In the genomic region with DNA sequence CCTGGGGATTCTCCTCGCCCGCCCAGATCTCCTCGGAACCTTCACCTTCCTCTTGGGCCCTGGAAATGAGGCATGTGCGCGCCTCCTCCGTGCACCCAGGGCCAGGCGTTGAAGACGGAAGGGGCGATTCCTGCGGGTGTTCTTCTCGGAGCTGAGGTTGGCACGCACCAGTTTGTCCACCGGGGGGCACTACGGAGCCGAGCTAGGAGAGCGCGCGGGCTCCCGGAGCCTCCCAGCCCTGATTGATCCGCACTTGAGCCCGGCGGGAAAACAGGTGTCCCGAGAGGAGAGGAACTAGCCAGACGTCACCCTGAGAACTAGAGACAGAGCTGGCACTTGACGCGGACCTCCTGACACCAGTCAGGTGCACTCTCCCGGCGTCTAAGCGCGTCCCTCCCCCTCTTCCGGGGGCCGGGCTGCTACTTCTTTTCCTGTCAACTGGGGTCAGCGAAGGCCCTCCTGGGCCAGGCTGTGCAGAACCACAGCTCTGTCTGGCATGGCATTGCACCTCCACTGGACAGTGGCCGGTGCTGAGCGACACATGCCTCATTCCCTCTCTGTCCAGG, we compare ENCODE assay signal across 1 cellular context.
TF ChIP-seq lines count a peak whose summit lies in the region.

No MANE protein-coding gene starts in this region.

TF ChIP-seq in HepG2, 621 proteins besides CTCF, POLR2A, EP300 and RAD21 (continued from another document and continues in another):
- TF ChIP-seq CEBPB (IDR thresholded peaks at IDR 0.05; ENCODE audit: borderline replicate concordance, low read depth, low read length) (no peak), HDAC1 (CRISPR knock-in tag; IDR thresholded peaks at IDR 0.05) (no peak), KAT2B (IDR thresholded peaks at IDR 0.05; ENCODE audit: borderline replicate concordance, low read depth, low read length) (no peak), TSC22D2 (CRISPR knock-in tag; IDR thresholded peaks at IDR 0.05; ENCODE audit: borderline replicate concordance) (peak; percentile 42; the same call in 1 of the 2 replicates), EHMT2 (IDR thresholded peaks at IDR 0.05; ENCODE audit: borderline replicate concordance, low read depth, low read length) (no peak), RBAK (CRISPR knock-in tag; IDR thresholded peaks at IDR 0.05) (no peak), SRSF1 (optimal IDR thresholded peaks at IDR 0.05; ENCODE audit: low read depth, low read length) (peak; percentile 42), HOXA5 (CRISPR knock-in tag; IDR thresholded peaks at IDR 0.05) (0 out of 2 replicates have a peak, but pooled peaks have one; percentile 25), ZNF333 (CRISPR knock-in tag; IDR thresholded peaks at IDR 0.05; ENCODE audit: borderline replicate concordance) (no peak), ZNF496 (CRISPR knock-in tag; IDR thresholded peaks at IDR 0.05; ENCODE audit: insufficient replicate concordance) (no peak), ZNF7 (CRISPR knock-in tag; IDR thresholded peaks at IDR 0.05) (no peak), ZNF883 (CRISPR knock-in tag; IDR thresholded peaks at IDR 0.05; ENCODE audit: not compliant biosample characterization) (no peak), ELF4 (CRISPR knock-in tag; IDR thresholded peaks at IDR 0.05; ENCODE audit: borderline replicate concordance) (no peak), ZNF326 (CRISPR knock-in tag; IDR thresholded peaks at IDR 0.05; ENCODE audit: borderline replicate concordance) (no peak), KDM2A (CRISPR knock-in tag; IDR thresholded peaks at IDR 0.05; ENCODE audit: borderline replicate concordance, low read depth) (peak; percentile 79), HHEX (CRISPR knock-in tag; IDR thresholded peaks at IDR 0.05) (no peak), ZFP62 (CRISPR knock-in tag; IDR thresholded peaks at IDR 0.05) (no peak), POLR2G (IDR thresholded peaks at IDR 0.05; ENCODE audit: low read depth, low read length) (no peak), IRX3 (CRISPR knock-in tag; IDR thresholded peaks at IDR 0.05; ENCODE audit: borderline replicate concordance, low read depth) (no peak), TP53 (CRISPR knock-in tag; conservative IDR thresholded peaks at IDR 0.05) (no peak), ZNF564 (CRISPR knock-in tag; IDR thresholded peaks at IDR 0.05) (no peak), ZBTB42 (CRISPR knock-in tag; IDR thresholded peaks at IDR 0.05) (no peak), HNRNPH1 (optimal IDR thresholded peaks at IDR 0.05; ENCODE audit: low read depth, low read length) (no peak), HNRNPK (IDR thresholded peaks at IDR 0.05; ENCODE audit: low read depth, low read length, poor library complexity, severe bottlenecking) (no peak), EZH2 (conservative IDR thresholded peaks at IDR 0.05; ENCODE audit: low read depth, low read length) (no peak), NCOA5 (CRISPR knock-in tag; IDR thresholded peaks at IDR 0.05) (no peak), SP5 (CRISPR knock-in tag; IDR thresholded peaks at IDR 0.05; ENCODE audit: borderline replicate concordance, low read depth) (no peak)
- TF ChIP-seq, protein P1, sequence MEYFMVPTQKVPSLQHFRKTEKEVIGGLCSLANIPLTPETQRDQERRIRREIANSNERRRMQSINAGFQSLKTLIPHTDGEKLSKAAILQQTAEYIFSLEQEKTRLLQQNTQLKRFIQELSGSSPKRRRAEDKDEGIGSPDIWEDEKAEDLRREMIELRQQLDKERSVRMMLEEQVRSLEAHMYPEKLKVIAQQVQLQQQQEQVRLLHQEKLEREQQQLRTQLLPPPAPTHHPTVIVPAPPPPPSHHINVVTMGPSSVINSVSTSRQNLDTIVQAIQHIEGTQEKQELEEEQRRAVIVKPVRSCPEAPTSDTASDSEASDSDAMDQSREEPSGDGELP (IDR thresholded peaks at IDR 0.05; ENCODE audit: borderline replicate concordance, low read depth), result peak; percentile 37; the same call in 1 of the 2 replicates
- TF ChIP-seq, protein P2, sequence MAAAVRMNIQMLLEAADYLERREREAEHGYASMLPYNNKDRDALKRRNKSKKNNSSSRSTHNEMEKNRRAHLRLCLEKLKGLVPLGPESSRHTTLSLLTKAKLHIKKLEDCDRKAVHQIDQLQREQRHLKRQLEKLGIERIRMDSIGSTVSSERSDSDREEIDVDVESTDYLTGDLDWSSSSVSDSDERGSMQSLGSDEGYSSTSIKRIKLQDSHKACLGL (CRISPR knock-in tag; IDR thresholded peaks at IDR 0.05), result peak; percentile 47; the same call in 1 of the 2 replicates
- TF ChIP-seq, protein P3, sequence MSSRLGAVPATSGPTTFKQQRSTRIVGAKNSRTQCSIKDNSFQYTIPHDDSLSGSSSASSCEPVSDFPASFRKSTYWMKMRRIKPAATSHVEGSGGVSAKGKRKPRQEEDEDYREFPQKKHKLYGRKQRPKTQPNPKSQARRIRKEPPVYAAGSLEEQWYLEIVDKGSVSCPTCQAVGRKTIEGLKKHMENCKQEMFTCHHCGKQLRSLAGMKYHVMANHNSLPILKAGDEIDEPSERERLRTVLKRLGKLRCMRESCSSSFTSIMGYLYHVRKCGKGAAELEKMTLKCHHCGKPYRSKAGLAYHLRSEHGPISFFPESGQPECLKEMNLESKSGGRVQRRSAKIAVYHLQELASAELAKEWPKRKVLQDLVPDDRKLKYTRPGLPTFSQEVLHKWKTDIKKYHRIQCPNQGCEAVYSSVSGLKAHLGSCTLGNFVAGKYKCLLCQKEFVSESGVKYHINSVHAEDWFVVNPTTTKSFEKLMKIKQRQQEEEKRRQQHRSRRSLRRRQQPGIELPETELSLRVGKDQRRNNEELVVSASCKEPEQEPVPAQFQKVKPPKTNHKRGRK (CRISPR knock-in tag; IDR thresholded peaks at IDR 0.05), result no peak
- TF ChIP-seq, protein P4, sequence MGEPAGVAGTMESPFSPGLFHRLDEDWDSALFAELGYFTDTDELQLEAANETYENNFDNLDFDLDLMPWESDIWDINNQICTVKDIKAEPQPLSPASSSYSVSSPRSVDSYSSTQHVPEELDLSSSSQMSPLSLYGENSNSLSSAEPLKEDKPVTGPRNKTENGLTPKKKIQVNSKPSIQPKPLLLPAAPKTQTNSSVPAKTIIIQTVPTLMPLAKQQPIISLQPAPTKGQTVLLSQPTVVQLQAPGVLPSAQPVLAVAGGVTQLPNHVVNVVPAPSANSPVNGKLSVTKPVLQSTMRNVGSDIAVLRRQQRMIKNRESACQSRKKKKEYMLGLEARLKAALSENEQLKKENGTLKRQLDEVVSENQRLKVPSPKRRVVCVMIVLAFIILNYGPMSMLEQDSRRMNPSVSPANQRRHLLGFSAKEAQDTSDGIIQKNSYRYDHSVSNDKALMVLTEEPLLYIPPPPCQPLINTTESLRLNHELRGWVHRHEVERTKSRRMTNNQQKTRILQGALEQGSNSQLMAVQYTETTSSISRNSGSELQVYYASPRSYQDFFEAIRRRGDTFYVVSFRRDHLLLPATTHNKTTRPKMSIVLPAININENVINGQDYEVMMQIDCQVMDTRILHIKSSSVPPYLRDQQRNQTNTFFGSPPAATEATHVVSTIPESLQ (CRISPR knock-in tag; conservative IDR thresholded peaks at IDR 0.05), result no peak
- TF ChIP-seq, protein P5, sequence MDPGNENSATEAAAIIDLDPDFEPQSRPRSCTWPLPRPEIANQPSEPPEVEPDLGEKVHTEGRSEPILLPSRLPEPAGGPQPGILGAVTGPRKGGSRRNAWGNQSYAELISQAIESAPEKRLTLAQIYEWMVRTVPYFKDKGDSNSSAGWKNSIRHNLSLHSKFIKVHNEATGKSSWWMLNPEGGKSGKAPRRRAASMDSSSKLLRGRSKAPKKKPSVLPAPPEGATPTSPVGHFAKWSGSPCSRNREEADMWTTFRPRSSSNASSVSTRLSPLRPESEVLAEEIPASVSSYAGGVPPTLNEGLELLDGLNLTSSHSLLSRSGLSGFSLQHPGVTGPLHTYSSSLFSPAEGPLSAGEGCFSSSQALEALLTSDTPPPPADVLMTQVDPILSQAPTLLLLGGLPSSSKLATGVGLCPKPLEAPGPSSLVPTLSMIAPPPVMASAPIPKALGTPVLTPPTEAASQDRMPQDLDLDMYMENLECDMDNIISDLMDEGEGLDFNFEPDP (CRISPR knock-in tag; conservative IDR thresholded peaks at IDR 0.05), result no peak
- TF ChIP-seq, protein P6, sequence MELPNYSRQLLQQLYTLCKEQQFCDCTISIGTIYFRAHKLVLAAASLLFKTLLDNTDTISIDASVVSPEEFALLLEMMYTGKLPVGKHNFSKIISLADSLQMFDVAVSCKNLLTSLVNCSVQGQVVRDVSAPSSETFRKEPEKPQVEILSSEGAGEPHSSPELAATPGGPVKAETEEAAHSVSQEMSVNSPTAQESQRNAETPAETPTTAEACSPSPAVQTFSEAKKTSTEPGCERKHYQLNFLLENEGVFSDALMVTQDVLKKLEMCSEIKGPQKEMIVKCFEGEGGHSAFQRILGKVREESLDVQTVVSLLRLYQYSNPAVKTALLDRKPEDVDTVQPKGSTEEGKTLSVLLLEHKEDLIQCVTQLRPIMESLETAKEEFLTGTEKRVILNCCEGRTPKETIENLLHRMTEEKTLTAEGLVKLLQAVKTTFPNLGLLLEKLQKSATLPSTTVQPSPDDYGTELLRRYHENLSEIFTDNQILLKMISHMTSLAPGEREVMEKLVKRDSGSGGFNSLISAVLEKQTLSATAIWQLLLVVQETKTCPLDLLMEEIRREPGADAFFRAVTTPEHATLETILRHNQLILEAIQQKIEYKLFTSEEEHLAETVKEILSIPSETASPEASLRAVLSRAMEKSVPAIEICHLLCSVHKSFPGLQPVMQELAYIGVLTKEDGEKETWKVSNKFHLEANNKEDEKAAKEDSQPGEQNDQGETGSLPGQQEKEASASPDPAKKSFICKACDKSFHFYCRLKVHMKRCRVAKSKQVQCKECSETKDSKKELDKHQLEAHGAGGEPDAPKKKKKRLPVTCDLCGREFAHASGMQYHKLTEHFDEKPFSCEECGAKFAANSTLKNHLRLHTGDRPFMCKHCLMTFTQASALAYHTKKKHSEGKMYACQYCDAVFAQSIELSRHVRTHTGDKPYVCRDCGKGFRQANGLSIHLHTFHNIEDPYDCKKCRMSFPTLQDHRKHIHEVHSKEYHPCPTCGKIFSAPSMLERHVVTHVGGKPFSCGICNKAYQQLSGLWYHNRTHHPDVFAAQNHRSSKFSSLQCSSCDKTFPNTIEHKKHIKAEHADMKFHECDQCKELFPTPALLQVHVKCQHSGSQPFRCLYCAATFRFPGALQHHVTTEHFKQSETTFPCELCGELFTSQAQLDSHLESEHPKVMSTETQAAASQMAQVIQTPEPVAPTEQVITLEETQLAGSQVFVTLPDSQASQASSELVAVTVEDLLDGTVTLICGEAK (IDR thresholded peaks at IDR 0.05), result no peak
- TF ChIP-seq, protein P6 (CRISPR knock-in tag; IDR thresholded peaks at IDR 0.05), result no peak
- TF ChIP-seq, protein P7, sequence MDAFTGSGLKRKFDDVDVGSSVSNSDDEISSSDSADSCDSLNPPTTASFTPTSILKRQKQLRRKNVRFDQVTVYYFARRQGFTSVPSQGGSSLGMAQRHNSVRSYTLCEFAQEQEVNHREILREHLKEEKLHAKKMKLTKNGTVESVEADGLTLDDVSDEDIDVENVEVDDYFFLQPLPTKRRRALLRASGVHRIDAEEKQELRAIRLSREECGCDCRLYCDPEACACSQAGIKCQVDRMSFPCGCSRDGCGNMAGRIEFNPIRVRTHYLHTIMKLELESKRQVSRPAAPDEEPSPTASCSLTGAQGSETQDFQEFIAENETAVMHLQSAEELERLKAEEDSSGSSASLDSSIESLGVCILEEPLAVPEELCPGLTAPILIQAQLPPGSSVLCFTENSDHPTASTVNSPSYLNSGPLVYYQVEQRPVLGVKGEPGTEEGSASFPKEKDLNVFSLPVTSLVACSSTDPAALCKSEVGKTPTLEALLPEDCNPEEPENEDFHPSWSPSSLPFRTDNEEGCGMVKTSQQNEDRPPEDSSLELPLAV (CRISPR knock-in tag; conservative IDR thresholded peaks at IDR 0.05; ENCODE audit: low read depth), result no peak
- TF ChIP-seq, protein P8, sequence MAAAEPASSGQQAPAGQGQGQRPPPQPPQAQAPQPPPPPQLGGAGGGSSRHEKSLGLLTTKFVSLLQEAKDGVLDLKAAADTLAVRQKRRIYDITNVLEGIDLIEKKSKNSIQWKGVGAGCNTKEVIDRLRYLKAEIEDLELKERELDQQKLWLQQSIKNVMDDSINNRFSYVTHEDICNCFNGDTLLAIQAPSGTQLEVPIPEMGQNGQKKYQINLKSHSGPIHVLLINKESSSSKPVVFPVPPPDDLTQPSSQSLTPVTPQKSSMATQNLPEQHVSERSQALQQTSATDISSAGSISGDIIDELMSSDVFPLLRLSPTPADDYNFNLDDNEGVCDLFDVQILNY (CRISPR knock-in tag; conservative IDR thresholded peaks at IDR 0.05), result 0 out of 2 replicates have a peak, but pooled peaks have one; percentile 43
- TF ChIP-seq, protein P9, sequence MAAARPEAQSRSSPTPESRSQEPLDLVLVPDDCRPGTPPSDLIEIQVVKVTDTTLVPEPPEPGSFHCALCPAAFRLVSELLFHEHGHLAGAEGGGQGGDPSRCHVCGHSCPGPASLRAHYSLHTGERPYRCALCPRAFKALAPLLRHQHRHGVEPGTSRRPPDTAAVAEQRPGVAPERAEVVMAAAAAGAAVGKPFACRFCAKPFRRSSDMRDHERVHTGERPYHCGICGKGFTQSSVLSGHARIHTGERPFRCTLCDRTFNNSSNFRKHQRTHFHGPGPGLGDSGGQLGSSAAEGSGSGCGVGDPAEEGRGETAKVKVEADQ (CRISPR knock-in tag; IDR thresholded peaks at IDR 0.05; ENCODE audit: borderline replicate concordance), result peak; percentile 70; the same call in 1 of the 2 replicates
